8 cellular contexts compared by ENCODE assay signal in genomic region chr2:233867993-233868532, GRCh38.
DNase-seq lines count a peak whose midpoint lies in the region; TF ChIP-seq lines count a peak whose summit lies in the region.

TSS of gene MSL3B (minus strand) at chr2:233868386.

- no peaks in the 10 kb centered on the region for H3K27me3 Mint-ChIP-seq in Calu3 (ENCODE audit: unreplicated experiment)

- peaks cover 21% of the 10 kb centered on the region for H3K36me3 Mint-ChIP-seq in Calu3 (ENCODE audit: insufficient read depth, unreplicated experiment)

- peaks cover 2% of the 10 kb centered on the region for H3K9me3 Mint-ChIP-seq in Calu3 (ENCODE audit: low read depth, unreplicated experiment)

- H3K36me3 ChIP-seq in GM23248 (ENCODE audit: low read depth) (no peaks in the 10 kb centered on the region), esophagus (ENCODE audit: control insufficient read depth in 2 of 2, insufficient read depth in 2 of 2, low read length in 1 of 2) (no peaks in the 10 kb centered on the region), neural cell (ENCODE audit: insufficient read depth, low read length) (no peaks in the 10 kb centered on the region), thymus (ENCODE audit: control insufficient read depth, insufficient read depth) (no peaks in the 10 kb centered on the region)

- CTCF ChIA-PET in Calu3 (lab: Charles Lee), result no interaction called here

- no peak for TF ChIP-seq EP300 in neural cell (conservative IDR thresholded peaks at IDR 0.05; ENCODE audit: poor library complexity, severe bottlenecking)

- no peak for TF ChIP-seq CTCF in Calu3 (IDR thresholded peaks at IDR 0.05; ENCODE audit: unreplicated experiment)
- TF ChIP-seq CTCF in neural cell (IDR thresholded peaks at IDR 0.05; ENCODE audit: poor library complexity, severe bottlenecking), result no peak

- H3K4me3 Mint-ChIP-seq in Calu3 (ENCODE audit: low read depth, unreplicated experiment), result peak within 1 kb of the TSS; percentile 99

- H3F3A ChIP-seq in GM23248 (ENCODE audit: insufficient read depth) (no peaks in the 10 kb centered on the region), neural cell (ENCODE audit: insufficient read depth, low read length, poor library complexity, severe bottlenecking) (no peaks in the 10 kb centered on the region)

- peak within 1 kb of the TSS; percentile 28; the same call in 1 of the 2 replicates for H3K27ac ChIP-seq in GM23248
- H3K27ac ChIP-seq in esophagus (ENCODE audit: low read depth in 2 of 2, low read length in 1 of 2), result peak within 1 kb of the TSS; percentile 53 to 57
- no peak within 1 kb of the TSS for H3K27ac ChIP-seq in neural cell (ENCODE audit: low read length)
- H3K27ac ChIP-seq in thymus (ENCODE audit: low read depth), result peak within 1 kb of the TSS; percentile 65

- BruUV-seq in Calu3 (replicated peaks; lab: Mats Ljungman, UMichigan), result no TSS peak

- H3K4me1 Mint-ChIP-seq in Calu3 (ENCODE audit: low read depth, unreplicated experiment), result no peaks in the 10 kb centered on the region

- TF ChIP-seq RAD21 in neural cell (conservative IDR thresholded peaks at IDR 0.05), result no peak

- H3K4me2 ChIP-seq in GM23248 (ENCODE audit: unreplicated experiment) (peak within 1 kb of the TSS; percentile 82), neural cell (ENCODE audit: low read length) (no peak within 1 kb of the TSS)

- H3K9me2 ChIP-seq in GM23248 (ENCODE audit: insufficient read depth) (no peaks in the 10 kb centered on the region), neural cell (ENCODE audit: insufficient read depth, low read length) (no peaks in the 10 kb centered on the region)

- in situ Hi-C loops in GM23248 (cut with MboI), result no loop called here

- H3K27ac Mint-ChIP-seq in Calu3 (ENCODE audit: unreplicated experiment), result peak within 1 kb of the TSS; percentile 85

- no peaks in the 10 kb centered on the region for H3K79me2 ChIP-seq in GM23248 (ENCODE audit: insufficient read depth)
- no peaks in the 10 kb centered on the region for H3K79me2 ChIP-seq in neural cell (replicated peaks; ENCODE audit: insufficient read depth, low read length)

- intact Hi-C loops in Calu3 (cut with micrococcal nuclease; ENCODE audit: unreplicated experiment), result no loop called here

- H3K9me3 ChIP-seq in GM23248 (ENCODE audit: low read depth), result no peaks in the 10 kb centered on the region
- H3K9me3 ChIP-seq in esophagus (ENCODE audit: control insufficient read depth in 2 of 2, insufficient read depth in 1 of 2, low read depth in 1 of 2, low read length in 1 of 2), result no peaks in the 10 kb centered on the region
- peaks cover 2% of the 10 kb centered on the region for H3K9me3 ChIP-seq in neural cell (ENCODE audit: low read length)
- no peaks in the 10 kb centered on the region for H3K9me3 ChIP-seq in thymus (ENCODE audit: control insufficient read depth)

- peak within 1 kb of the TSS; percentile 99 for H2AFZ ChIP-seq in GM23248
- H2AFZ ChIP-seq in neural cell (ENCODE audit: low read depth, low read length), result no peak within 1 kb of the TSS

- peak; percentile 61 for DNase-seq in Calu3
- peak; percentile 79 for DNase-seq in GM23248
- DNase-seq in NCI-H2171 treated with DMSO at 0.1 percent for 48 hours (lab: John Stamatoyannopoulos, UW), result peak; percentile 63
- DNase-seq in activated CD8-positive, alpha-beta memory T cell treated with anti-CD3 and anti-CD28 coated beads, Interleukin-2, amount 50 U/mL, for 4 hours, result peak; percentile 61
- no peak for DNase-seq in inferior parietal cortex (ENCODE audit: extremely low spot score)

- WGBS in GM23248 (ENCODE audit: low coverage in 1 of 2, low lambda C conversion rate in 2 of 2, missing lambda C conversion rate in 2 of 2), 2 experiments, result 10% methylated on average over 50 of the region's 50 CpGs
- 10 to 13% methylated on average over 50 of the region's 50 CpGs for WGBS in esophagus, 2 donors
- WGBS in thymus, result 12% methylated on average over 50 of the region's 50 CpGs

- H4K20me1 ChIP-seq in GM23248 (ENCODE audit: insufficient read depth), result no peaks in the 10 kb centered on the region
- no peaks in the 10 kb centered on the region for H4K20me1 ChIP-seq in neural cell (ENCODE audit: insufficient read depth)

- H3K4me1 ChIP-seq in GM23248 (ENCODE audit: insufficient read depth) (no peaks in the 10 kb centered on the region), esophagus (ENCODE audit: control insufficient read depth in 2 of 2, insufficient read depth in 2 of 2, low read length in 1 of 2) (no peaks in the 10 kb centered on the region), thymus (ENCODE audit: control insufficient read depth, insufficient read depth, low read length) (no peaks in the 10 kb centered on the region)

- H3K27me3 ChIP-seq in GM23248 (replicated peaks; ENCODE audit: insufficient read depth) (no peaks in the 10 kb centered on the region; the same call in 1 of the 2 replicates), esophagus (ENCODE audit: control insufficient read depth in 1 of 2, insufficient read depth in 2 of 2, low read length in 2 of 2) (no peaks in the 10 kb centered on the region), neural cell (ENCODE audit: insufficient read depth, low read depth, low read length) (no peaks in the 10 kb centered on the region), thymus (ENCODE audit: control insufficient read depth, insufficient read depth) (no peaks in the 10 kb centered on the region)

- H3K4me3 ChIP-seq in GM23248 (peak within 1 kb of the TSS; percentile 86), esophagus (ENCODE audit: low read depth in 1 of 2, low read length in 2 of 2) (peak within 1 kb of the TSS; percentile 57 to 62), neural cell (ENCODE audit: low read length) (peak within 1 kb of the TSS; percentile 49), thymus (ENCODE audit: low read length) (peak within 1 kb of the TSS; percentile 68)

- H3K9ac ChIP-seq in GM23248, result peak within 1 kb of the TSS; percentile 79
- no peak within 1 kb of the TSS for H3K9ac ChIP-seq in neural cell (ENCODE audit: low read length)

TF ChIP-seq in neural cell, 6 proteins besides CTCF, POLR2A, EP300 and RAD21:
- TF ChIP-seq, protein P1, sequence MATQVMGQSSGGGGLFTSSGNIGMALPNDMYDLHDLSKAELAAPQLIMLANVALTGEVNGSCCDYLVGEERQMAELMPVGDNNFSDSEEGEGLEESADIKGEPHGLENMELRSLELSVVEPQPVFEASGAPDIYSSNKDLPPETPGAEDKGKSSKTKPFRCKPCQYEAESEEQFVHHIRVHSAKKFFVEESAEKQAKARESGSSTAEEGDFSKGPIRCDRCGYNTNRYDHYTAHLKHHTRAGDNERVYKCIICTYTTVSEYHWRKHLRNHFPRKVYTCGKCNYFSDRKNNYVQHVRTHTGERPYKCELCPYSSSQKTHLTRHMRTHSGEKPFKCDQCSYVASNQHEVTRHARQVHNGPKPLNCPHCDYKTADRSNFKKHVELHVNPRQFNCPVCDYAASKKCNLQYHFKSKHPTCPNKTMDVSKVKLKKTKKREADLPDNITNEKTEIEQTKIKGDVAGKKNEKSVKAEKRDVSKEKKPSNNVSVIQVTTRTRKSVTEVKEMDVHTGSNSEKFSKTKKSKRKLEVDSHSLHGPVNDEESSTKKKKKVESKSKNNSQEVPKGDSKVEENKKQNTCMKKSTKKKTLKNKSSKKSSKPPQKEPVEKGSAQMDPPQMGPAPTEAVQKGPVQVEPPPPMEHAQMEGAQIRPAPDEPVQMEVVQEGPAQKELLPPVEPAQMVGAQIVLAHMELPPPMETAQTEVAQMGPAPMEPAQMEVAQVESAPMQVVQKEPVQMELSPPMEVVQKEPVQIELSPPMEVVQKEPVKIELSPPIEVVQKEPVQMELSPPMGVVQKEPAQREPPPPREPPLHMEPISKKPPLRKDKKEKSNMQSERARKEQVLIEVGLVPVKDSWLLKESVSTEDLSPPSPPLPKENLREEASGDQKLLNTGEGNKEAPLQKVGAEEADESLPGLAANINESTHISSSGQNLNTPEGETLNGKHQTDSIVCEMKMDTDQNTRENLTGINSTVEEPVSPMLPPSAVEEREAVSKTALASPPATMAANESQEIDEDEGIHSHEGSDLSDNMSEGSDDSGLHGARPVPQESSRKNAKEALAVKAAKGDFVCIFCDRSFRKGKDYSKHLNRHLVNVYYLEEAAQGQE (IDR thresholded peaks at IDR 0.05; ENCODE audit: borderline replicate concordance), result no peak
- TF ChIP-seq EZH2 (IDR thresholded peaks at IDR 0.05; ENCODE audit: borderline replicate concordance, insufficient read depth, low read length, poor library complexity, severe bottlenecking) (no peak), POLR2AphosphoS5 (IDR thresholded peaks at IDR 0.05) (no peak), TAF1 (IDR thresholded peaks at IDR 0.05; ENCODE audit: low read depth) (no peak), MXI1 (conservative IDR thresholded peaks at IDR 0.05; ENCODE audit: poor library complexity, severe bottlenecking) (no peak), SMC3 (conservative IDR thresholded peaks at IDR 0.05; ENCODE audit: poor library complexity) (no peak)
TF ChIP-seq in neural cell: peak in this region for 0.
